In genomic region chr3:187799942-187800637, GRCh38 we compare ENCODE assay signal across 9 cellular contexts. TPM values are rescaled to one million over a fixed set of nuclear protein-coding genes. Genes with fewer than 3 reads are reported as not detected.
DNase-seq lines count a peak whose midpoint lies in the region; ATAC-seq, FAIRE-seq and TF ChIP-seq lines count a peak whose summit lies in the region.
"Had no signal": no experiment of that assay in that cellular context is flagged by ENCODE, and none has a peak within 500 bp of the region (broad histone marks: within the 10 kb centered on the region; RNA-seq: fewer than 3 reads in every experiment).

No MANE protein-coding gene starts in this region.

- ATAC-seq in GM19452 (IDR thresholded peaks at IDR 0.05; ENCODE audit: unreplicated experiment): peak; percentile 46
- ATAC-seq in HG03469 (IDR thresholded peaks at IDR 0.05; ENCODE audit: unreplicated experiment): peak; percentile 32
- no peak for ATAC-seq in GM19397 (IDR thresholded peaks at IDR 0.05; ENCODE audit: unreplicated experiment)
- no peak for ATAC-seq in GM18870 (IDR thresholded peaks at IDR 0.05; ENCODE audit: unreplicated experiment)

- DNase-seq in GM10266 (ENCODE audit: extremely low spot score): peak; percentile 40
- peak; percentile 41 for DNase-seq in bronchial epithelial cell (ENCODE audit: low read depth)
- no peak for DNase-seq in ureter (ENCODE audit: low spot score)
- no peak for DNase-seq in caudate nucleus (lab: John Stamatoyannopoulos, UW)
- DNase-seq: NCI-H146 had no signal

- H3K27me3 ChIP-seq in bronchial epithelial cell (ENCODE audit: control insufficient read depth, insufficient read depth, low read length): no peaks in the 10 kb centered on the region

- H3K27ac ChIP-seq in caudate nucleus (ENCODE audit: low read depth, low read length): no peak overlapping the region

- no peak for TF ChIP-seq CTCF in GM10266 (IDR thresholded peaks at IDR 0.05; ENCODE audit: control insufficient read depth, insufficient read depth, low read depth, missing control alignments)
- TF ChIP-seq CTCF in bronchial epithelial cell (IDR thresholded peaks at IDR 0.05; ENCODE audit: insufficient read depth, low read length, severe bottlenecking): no peak

- no peak overlapping the region for H3K4me3 ChIP-seq in bronchial epithelial cell (ENCODE audit: low read depth, low read length)

- no peak for FAIRE-seq in bronchial epithelial cell (lab: Jason Lieb, UNC)

- no peaks in the 10 kb centered on the region for H3K36me3 ChIP-seq in bronchial epithelial cell (ENCODE audit: control insufficient read depth, insufficient read depth, low read length)

RNA-seq across cellular contexts. Expression of gene BCL6, which starts 54.8 kb away (rescaled TPM):
- total RNA-seq in bronchial epithelial cell (6.8 and 9.0 TPM in 2 replicates), ureter (90.7 TPM)

Comparison
In these comparisons a context has a peak if more than half of its experiments do, and no peak if none do; other contexts are left out.
1. DNase-seq: peak in GM10266 (single experiment) and bronchial epithelial cell (single experiment); none in ureter (single experiment) and caudate nucleus (0 of 61).
2. ATAC-seq: peak in GM19452 (single experiment) and HG03469 (single experiment); none in GM19397 (single experiment) and GM18870 (single experiment).